In the genomic region with DNA sequence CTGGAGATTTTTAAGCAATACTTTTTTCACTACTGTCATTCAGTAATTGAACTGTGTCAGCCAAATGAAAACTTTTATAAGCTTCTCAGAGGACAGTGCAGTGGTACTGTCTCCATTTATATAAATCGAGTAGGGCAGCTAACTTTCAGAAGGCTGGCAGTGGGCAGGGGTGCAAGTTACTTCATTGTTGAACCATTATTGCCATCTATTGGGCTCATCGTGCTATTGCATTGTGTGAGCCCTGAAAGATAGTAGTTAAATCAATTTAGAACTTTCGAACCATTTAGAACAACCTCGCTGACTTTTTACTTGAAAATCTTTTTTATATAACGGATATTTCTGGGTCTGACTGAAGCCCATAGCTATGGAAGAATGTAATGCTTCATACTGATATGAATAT, we compare ENCODE assay signal across 7 cellular contexts.
DNase-seq lines count a peak whose midpoint lies in the region; ATAC-seq lines count a peak whose summit lies in the region.

No MANE protein-coding gene starts in this region.

- H3K27ac ChIP-seq in right cardiac atrium (ENCODE audit: low read length): no peak overlapping the region

- intact Hi-C loops in right cardiac atrium (cut with DNase I): loop anchor here in 3 of 4 donors (2.0 to 10.0 kb wide), 7 partner anchors 336 to 786 kb away; partner anchors contain the start of gene PLCB1 (in 2 of the 3)

- H3K27me3 ChIP-seq in right cardiac atrium (ENCODE audit: control insufficient read depth, insufficient read depth): no peaks in the 10 kb centered on the region

- peak; percentile 71 for ATAC-seq in HG03159 (IDR thresholded peaks at IDR 0.05; ENCODE audit: unreplicated experiment)
- ATAC-seq in right cardiac atrium: peak; percentile 91
- ATAC-seq in GM18858 (IDR thresholded peaks at IDR 0.05; ENCODE audit: unreplicated experiment): no peak

- H3K4me3 ChIP-seq in right cardiac atrium (ENCODE audit: low read length): no peak overlapping the region
- H3K4me3 ChIP-seq in skeletal muscle cell (ENCODE audit: low read depth, low read length): no peak overlapping the region

- DNase-seq in GDM1 (lab: John Stamatoyannopoulos, UW) (peak; percentile 18), NCI-H510A treated with DMSO at 0.1 percent for 48 hours (lab: John Stamatoyannopoulos, UW) (peak; percentile 93), amniotic epithelial cell (ENCODE audit: low read depth) (peak; percentile 48), right cardiac atrium (peak; percentile 41 to 78 (median 64)), skeletal muscle cell (ENCODE audit: low read depth) (peak; percentile 21)

- no peaks in the 10 kb centered on the region for H3K4me1 ChIP-seq in right cardiac atrium (ENCODE audit: control insufficient read depth, insufficient read depth, low read length)

- no peaks in the 10 kb centered on the region for H3K9me3 ChIP-seq in right cardiac atrium (ENCODE audit: control insufficient read depth, low read length)

- 18% methylated on average over 5 of the region's 5 CpGs for WGBS in right cardiac atrium

Comparison
In these comparisons a context has a peak if more than half of its experiments do, and no peak if none do; other contexts are left out.
1. DNase-seq: peak in every context shown above with its lines; median percentile 93 in NCI-H510A treated with DMSO at 0.1 percent for 48 hours; 64 in right cardiac atrium; 48 in amniotic epithelial cell; 21 in skeletal muscle cell; 18 in GDM1.